In genomic region chr19:13165091-13165997, GRCh38 we compare ENCODE assay signal across 2 cellular contexts.
TF ChIP-seq lines count a peak whose summit lies in the region.

No MANE protein-coding gene starts in this region.

TF ChIP-seq in A549, 52 proteins besides CTCF, POLR2A, EP300 and RAD21:
- TF ChIP-seq HEYL (CRISPR knock-in tag; IDR thresholded peaks at IDR 0.05) = no peak
- peak; percentile 85 for TF ChIP-seq EHF (CRISPR knock-in tag; IDR thresholded peaks at IDR 0.05)
- no peak for TF ChIP-seq HMGXB4 (CRISPR knock-in tag; IDR thresholded peaks at IDR 0.05; ENCODE audit: borderline replicate concordance)
- TF ChIP-seq TFCP2L1 (CRISPR knock-in tag; IDR thresholded peaks at IDR 0.05) = no peak
- no peak for TF ChIP-seq ZSCAN20 (CRISPR knock-in tag; IDR thresholded peaks at IDR 0.05)
- TF ChIP-seq EHMT2 (IDR thresholded peaks at IDR 0.05; ENCODE audit: low read depth) = no peak
- no peak for TF ChIP-seq CHD4 (IDR thresholded peaks at IDR 0.05; ENCODE audit: borderline replicate concordance)
- no peak for TF ChIP-seq KDM5A (IDR thresholded peaks at IDR 0.05)
- TF ChIP-seq FOSB (CRISPR knock-in tag; IDR thresholded peaks at IDR 0.05) = 0 out of 2 replicates have a peak, but pooled peaks have one; percentile 30
- TF ChIP-seq GATA3 (IDR thresholded peaks at IDR 0.05; ENCODE audit: borderline replicate concordance) = no peak
- peak; percentile 63; the same call in 1 of the 2 replicates for TF ChIP-seq TP53 (CRISPR knock-in tag; IDR thresholded peaks at IDR 0.05)
- no peak for TF ChIP-seq FOSL2 (IDR thresholded peaks at IDR 0.05)
- TF ChIP-seq FOSL2 (CRISPR knock-in tag; IDR thresholded peaks at IDR 0.05) = no peak
- no peak for TF ChIP-seq HDAC2 (IDR thresholded peaks at IDR 0.05)
- TF ChIP-seq MAZ (IDR thresholded peaks at IDR 0.05; ENCODE audit: borderline replicate concordance, low read depth, low read length) = no peak
- no peak for TF ChIP-seq MYC (IDR thresholded peaks at IDR 0.05; ENCODE audit: borderline replicate concordance, low read length)
- no peak for TF ChIP-seq POLR2AphosphoS2 (conservative IDR thresholded peaks at IDR 0.05; ENCODE audit: low read length)
- no peak; the same call in 1 of the 2 replicates for TF ChIP-seq HOXB13 (CRISPR knock-in tag; IDR thresholded peaks at IDR 0.05; ENCODE audit: low read depth)
- 0 out of 2 replicates have a peak, but pooled peaks have one; percentile 42 for TF ChIP-seq ZNF302 (CRISPR knock-in tag; IDR thresholded peaks at IDR 0.05)
- no peak for TF ChIP-seq REST (IDR thresholded peaks at IDR 0.05)
- TF ChIP-seq CHD2 (IDR thresholded peaks at IDR 0.05; ENCODE audit: low read length, partially characterized antibody) = no peak
- TF ChIP-seq BHLHE40 (IDR thresholded peaks at IDR 0.05; ENCODE audit: low read depth, low read length) = no peak
- TF ChIP-seq RARB (CRISPR knock-in tag; IDR thresholded peaks at IDR 0.05) = no peak
- no peak for TF ChIP-seq RFX5 (IDR thresholded peaks at IDR 0.05)
- TF ChIP-seq JUNB (IDR thresholded peaks at IDR 0.05) = no peak
- 0 out of 2 replicates have a peak, but pooled peaks have one; percentile 30 for TF ChIP-seq HOXB5 (CRISPR knock-in tag; IDR thresholded peaks at IDR 0.05)
- no peak for TF ChIP-seq PHF8 (IDR thresholded peaks at IDR 0.05; ENCODE audit: borderline replicate concordance, low read depth)
- TF ChIP-seq CBX8 (IDR thresholded peaks at IDR 0.05) = no peak
- TF ChIP-seq, protein P1, sequence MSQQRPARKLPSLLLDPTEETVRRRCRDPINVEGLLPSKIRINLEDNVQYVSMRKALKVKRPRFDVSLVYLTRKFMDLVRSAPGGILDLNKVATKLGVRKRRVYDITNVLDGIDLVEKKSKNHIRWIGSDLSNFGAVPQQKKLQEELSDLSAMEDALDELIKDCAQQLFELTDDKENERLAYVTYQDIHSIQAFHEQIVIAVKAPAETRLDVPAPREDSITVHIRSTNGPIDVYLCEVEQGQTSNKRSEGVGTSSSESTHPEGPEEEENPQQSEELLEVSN (IDR thresholded peaks at IDR 0.05; ENCODE audit: borderline replicate concordance, low read depth) = no peak
- TF ChIP-seq NFE2L2 (conservative IDR thresholded peaks at IDR 0.05; ENCODE audit: low read length) = no peak
- TF ChIP-seq USF2 (IDR thresholded peaks at IDR 0.05) = no peak
- TF ChIP-seq ZC3H11A (IDR thresholded peaks at IDR 0.05) = no peak
- no peak for TF ChIP-seq RNF2 (IDR thresholded peaks at IDR 0.05; ENCODE audit: borderline replicate concordance, low read depth)
- no peak for TF ChIP-seq ZFP36 (IDR thresholded peaks at IDR 0.05; ENCODE audit: borderline replicate concordance, partially characterized antibody)

TF ChIP-seq in IMR-90, 13 proteins besides CTCF, POLR2A, EP300 and RAD21:
- TF ChIP-seq MAZ (IDR thresholded peaks at IDR 0.05; ENCODE audit: borderline replicate concordance, low read depth, low read length) (no peak), MXI1 (IDR thresholded peaks at IDR 0.05; ENCODE audit: borderline replicate concordance, low read depth, low read length) (no peak), CHD1 (IDR thresholded peaks at IDR 0.05; ENCODE audit: low read depth, low read length) (no peak), NFE2L2 (IDR thresholded peaks at IDR 0.05; ENCODE audit: low read depth, low read length) (no peak), USF2 (IDR thresholded peaks at IDR 0.05; ENCODE audit: low read depth, low read length) (no peak), FOS (IDR thresholded peaks at IDR 0.05; ENCODE audit: low read depth, low read length) (no peak), CEBPB (IDR thresholded peaks at IDR 0.05; ENCODE audit: low read depth, low read length) (no peak), BHLHE40 (IDR thresholded peaks at IDR 0.05; ENCODE audit: low read depth, low read length) (no peak), RCOR1 (IDR thresholded peaks at IDR 0.05; ENCODE audit: insufficient replicate concordance, low read length) (no peak), SMC3 (IDR thresholded peaks at IDR 0.05; ENCODE audit: low read depth, low read length) (no peak), RFX5 (IDR thresholded peaks at IDR 0.05; ENCODE audit: low read depth, low read length) (no peak), MAFK (IDR thresholded peaks at IDR 0.05; ENCODE audit: low read depth, low read length) (no peak)
- TF ChIP-seq, protein P2, sequence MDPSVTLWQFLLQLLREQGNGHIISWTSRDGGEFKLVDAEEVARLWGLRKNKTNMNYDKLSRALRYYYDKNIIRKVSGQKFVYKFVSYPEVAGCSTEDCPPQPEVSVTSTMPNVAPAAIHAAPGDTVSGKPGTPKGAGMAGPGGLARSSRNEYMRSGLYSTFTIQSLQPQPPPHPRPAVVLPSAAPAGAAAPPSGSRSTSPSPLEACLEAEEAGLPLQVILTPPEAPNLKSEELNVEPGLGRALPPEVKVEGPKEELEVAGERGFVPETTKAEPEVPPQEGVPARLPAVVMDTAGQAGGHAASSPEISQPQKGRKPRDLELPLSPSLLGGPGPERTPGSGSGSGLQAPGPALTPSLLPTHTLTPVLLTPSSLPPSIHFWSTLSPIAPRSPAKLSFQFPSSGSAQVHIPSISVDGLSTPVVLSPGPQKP (IDR thresholded peaks at IDR 0.05; ENCODE audit: borderline replicate concordance, low read depth, low read length) = no peak
